ENCODE assay signal across 13 cellular contexts in genomic region chr3:94522488-94522887, GRCh38.
DNase-seq lines count a peak whose midpoint lies in the region; FAIRE-seq and TF ChIP-seq lines count a peak whose summit lies in the region.
"Had no signal": no experiment of that assay in that cellular context is flagged by ENCODE, and none has a peak within 500 bp of the region (broad histone marks: within the 10 kb centered on the region; RNA-seq: fewer than 3 reads in every experiment).

No MANE protein-coding gene starts in this region.

- intact Hi-C loops in PC-9 (cut with micrococcal nuclease; ENCODE audit: unreplicated experiment) (no loop called here), left ventricle myocardium inferior (cut with micrococcal nuclease) (no loop called here), prostate gland (cut with DNase I) (no loop called here)

- no peak for DNase-seq in PC-9
- peak; percentile 9 for DNase-seq in epithelial cell of esophagus (ENCODE audit: low read depth)
- DNase-seq in neural crest cell (ENCODE audit: low read depth, low spot score): no peak
- no peak for DNase-seq in pons (ENCODE audit: low spot score)
- no peak for DNase-seq in left ventricle myocardium inferior
- DNase-seq in prostate gland (ENCODE audit: low spot score): no peak
- DNase-seq: activated CD4-positive, CD25-positive, alpha-beta regulatory T cell; activated T-cell treated with anti-CD3 and anti-CD28 coated beads for 4 hours; NCI-H1694 treated with DMSO at 0.1 percent for 48 hours; nucleus accumbens had no signal

- no TSS peak for BruUV-seq in PC-9 (replicated peaks; lab: Mats Ljungman, UMichigan)

- H3K27me3 ChIP-seq in PC-9 (ENCODE audit: insufficient read depth, low read depth) (no peaks in the 10 kb centered on the region), left ventricle myocardium inferior (ENCODE audit: low read depth) (no peaks in the 10 kb centered on the region), prostate gland (replicated peaks; ENCODE audit: insufficient read depth) (no peaks in the 10 kb centered on the region)

- no peaks in the 10 kb centered on the region for H3K9me2 ChIP-seq in PC-9 (ENCODE audit: insufficient read depth)

- no peak overlapping the region for H3K4me3 ChIP-seq in PC-9
- H3K4me3 ChIP-seq in epithelial cell of esophagus (ENCODE audit: low read length): no peak overlapping the region
- H3K4me3 ChIP-seq in left ventricle myocardium inferior: no peak overlapping the region
- no peak overlapping the region for H3K4me3 ChIP-seq in prostate gland

- H3K27me3 Mint-ChIP-seq in neural crest cell (ENCODE audit: low read depth): no peaks in the 10 kb centered on the region
- H3K27me3 Mint-ChIP-seq: dendritic cell treated with granulocyte-macrophage colony-stimulating factor and Interleukin-4, amounts not matched to agents 40 ng/mL and 50 ng/mL, for 4 days had no signal

- no peaks in the 10 kb centered on the region for H3K9me3 ChIP-seq in PC-9 (ENCODE audit: insufficient read depth, low read depth)
- H3K9me3 ChIP-seq in left ventricle myocardium inferior (replicated peaks): no peaks in the 10 kb centered on the region
- H3K9me3 ChIP-seq in prostate gland: no peaks in the 10 kb centered on the region

- H3K4me1 Mint-ChIP-seq in neural crest cell: peaks cover 32% of the 10 kb centered on the region

- H3K27ac ChIP-seq in PC-9: no peak overlapping the region
- H3K27ac ChIP-seq in left ventricle myocardium inferior (replicated peaks): no peak overlapping the region
- H3K27ac ChIP-seq in prostate gland: no peak overlapping the region

- H3K9me3 Mint-ChIP-seq in neural crest cell: no peaks in the 10 kb centered on the region
- H3K9me3 Mint-ChIP-seq: dendritic cell treated with granulocyte-macrophage colony-stimulating factor and Interleukin-4, amounts not matched to agents 40 ng/mL and 50 ng/mL, for 4 days had no signal

- no peak overlapping the region for H2AFZ ChIP-seq in PC-9

- CTCF ChIA-PET in PC-9 (lab: Charles Lee): no interaction called here

- no peak overlapping the region for H3K27ac Mint-ChIP-seq in neural crest cell (ENCODE audit: unreplicated experiment)
- H3K27ac Mint-ChIP-seq: dendritic cell treated with granulocyte-macrophage colony-stimulating factor and Interleukin-4, amounts not matched to agents 40 ng/mL and 50 ng/mL, for 4 days had no signal

- peak; percentile 6 for FAIRE-seq in G401.6 (lab: Jason Lieb, UNC)
- FAIRE-seq: GM18507 had no signal

- TF ChIP-seq POLR2A in prostate gland (IDR thresholded peaks at IDR 0.05): no peak

- POLR2A ChIA-PET in PC-9 (lab: Charles Lee; ENCODE audit: unreplicated experiment): no interaction called here

- no peak overlapping the region for H3K4me2 ChIP-seq in PC-9

- no peak overlapping the region for H3K4me3 Mint-ChIP-seq in neural crest cell
- H3K4me3 Mint-ChIP-seq: dendritic cell treated with granulocyte-macrophage colony-stimulating factor and Interleukin-4, amounts not matched to agents 40 ng/mL and 50 ng/mL, for 4 days had no signal

- no peaks in the 10 kb centered on the region for H3F3A ChIP-seq in PC-9 (ENCODE audit: insufficient read depth, low read depth)

- no peaks in the 10 kb centered on the region for H3K4me1 ChIP-seq in PC-9 (replicated peaks; ENCODE audit: insufficient read depth)
- H3K4me1 ChIP-seq in left ventricle myocardium inferior: peaks cover 10% of the 10 kb centered on the region
- H3K4me1 ChIP-seq in prostate gland (replicated peaks): no peaks in the 10 kb centered on the region

- TF ChIP-seq CTCF in PC-9 (conservative IDR thresholded peaks at IDR 0.05): peak; percentile 48; the same call in 1 of the 2 replicates
- TF ChIP-seq CTCF in epithelial cell of esophagus (IDR thresholded peaks at IDR 0.05; ENCODE audit: insufficient read depth, low read depth, low read length, missing control alignments): peak; percentile 48
- peak; percentile 53 for TF ChIP-seq CTCF in neural crest cell (conservative IDR thresholded peaks at IDR 0.05)
- TF ChIP-seq CTCF in left ventricle myocardium inferior (IDR thresholded peaks at IDR 0.05; ENCODE audit: borderline replicate concordance): no peak
- no peak for TF ChIP-seq CTCF in prostate gland (IDR thresholded peaks at IDR 0.05)

- H3K36me3 ChIP-seq in PC-9 (ENCODE audit: low read depth) (no peaks in the 10 kb centered on the region), left ventricle myocardium inferior (no peaks in the 10 kb centered on the region), prostate gland (no peaks in the 10 kb centered on the region)

- no peaks in the 10 kb centered on the region for H3K36me3 Mint-ChIP-seq in neural crest cell (ENCODE audit: low read depth)

- H4K20me1 ChIP-seq in PC-9 (ENCODE audit: insufficient read depth): no peaks in the 10 kb centered on the region

- no peaks in the 10 kb centered on the region for H3K79me2 ChIP-seq in PC-9 (ENCODE audit: low read depth)

Comparison
In these comparisons a context has a peak if more than half of its experiments do, and no peak if none do; other contexts are left out.
1. CTCF ChIP-seq: peak in PC-9 (single experiment), epithelial cell of esophagus (single experiment) and neural crest cell (single experiment); none in left ventricle myocardium inferior (single experiment) and prostate gland (0 of 4).